Comparison of ENCODE assay signal across 18 cellular contexts in the genomic region with DNA sequence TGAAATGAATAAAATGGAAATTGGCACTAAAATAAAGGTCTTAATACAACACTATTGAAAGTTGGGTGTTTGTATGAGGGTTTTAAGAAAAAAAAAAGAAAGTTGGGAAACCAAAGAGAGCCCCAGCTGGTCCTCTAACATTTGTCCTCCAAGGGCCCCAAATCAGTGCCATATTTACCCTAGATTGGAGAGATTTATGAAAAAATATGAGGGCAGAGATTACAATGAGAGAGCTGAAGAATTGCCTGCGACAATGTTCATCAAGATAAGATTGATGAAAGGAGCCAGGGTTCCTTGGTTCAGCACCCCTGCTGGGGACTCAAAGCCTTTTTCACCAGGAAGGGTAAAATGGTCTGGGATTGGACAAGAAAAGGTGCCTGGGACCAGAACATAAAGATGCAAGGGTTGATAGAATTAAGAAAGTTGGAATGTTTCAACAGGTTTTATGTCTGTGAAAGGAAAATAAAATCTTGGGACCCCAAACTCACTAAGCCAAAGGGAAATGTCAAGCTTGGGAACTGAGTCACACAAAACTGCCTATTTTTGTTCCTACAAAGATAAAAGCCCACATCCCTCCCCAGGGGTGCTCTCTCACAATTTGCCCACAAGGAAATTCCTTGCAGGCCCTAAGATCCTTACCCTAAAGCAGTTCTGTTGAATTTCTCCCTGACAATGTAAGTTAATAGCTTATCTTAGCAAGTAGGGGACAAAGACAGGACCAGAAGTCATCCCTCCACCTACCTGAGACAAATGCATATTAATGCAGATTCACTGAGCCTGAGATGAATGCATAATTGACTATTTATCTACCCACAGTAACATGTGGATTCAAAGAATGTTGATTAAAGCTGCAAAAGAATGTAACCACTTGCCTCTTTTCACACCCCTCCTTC. TPM values are rescaled to one million over a fixed set of nuclear protein-coding genes. Genes with fewer than 3 reads are reported as not detected.
DNase-seq lines count a peak whose midpoint lies in the region; ATAC-seq and FAIRE-seq lines count a peak whose summit lies in the region.
"Had no signal": no experiment of that assay in that cellular context is flagged by ENCODE, and none has a peak within 500 bp of the region (broad histone marks: within the 10 kb centered on the region; RNA-seq: fewer than 3 reads in every experiment).

No MANE protein-coding gene starts in this region.

- H3K4me3 ChIP-seq in HUES6 (ENCODE audit: low read depth, low read length) (no peak overlapping the region), trophoblast cell (ENCODE audit: low read depth, low read length) (no peak overlapping the region)
- H3K4me3 ChIP-seq: SJCRH30 had no signal

- no CpG with 5 or more reads among the region's 1 CpG for WGBS in trophoblast cell (ENCODE audit: extremely low coverage, insufficient coverage, insufficient read length)

- H3K27ac ChIP-seq in HUES6 (ENCODE audit: low read depth, low read length) (peak overlapping the region; percentile 87), trophoblast cell (ENCODE audit: low read depth, low read length) (peak overlapping the region; percentile 57)
- H3K27ac ChIP-seq: C4-2B, SJCRH30 had no signal

- H2AK5ac ChIP-seq in trophoblast cell (ENCODE audit: low read length) = no peak overlapping the region

- ATAC-seq in GM21786 (IDR thresholded peaks at IDR 0.05; ENCODE audit: unreplicated experiment) = no peak

- H3K4me1 ChIP-seq in HUES6 (ENCODE audit: control insufficient read depth, insufficient read depth, low read length) = peaks cover 34% of the 10 kb centered on the region
- H3K4me1 ChIP-seq in trophoblast cell (ENCODE audit: control insufficient read depth in 1 of 2, insufficient read depth in 2 of 2, low read length in 2 of 2) = peaks cover 2 to 7% of the 10 kb centered on the region in 2 experiments
- H3K4me1 ChIP-seq: SJCRH30 had no signal

- H4K12ac ChIP-seq in trophoblast cell (ENCODE audit: low read depth, low read length) = no peak overlapping the region

- H2BK5ac ChIP-seq in trophoblast cell (ENCODE audit: low read depth, low read length, poor library complexity) = no peak overlapping the region

- H2AFZ ChIP-seq in trophoblast cell (ENCODE audit: insufficient read depth, low read length, poor library complexity) = no peak overlapping the region

- H3K36me3 ChIP-seq in HUES6 (ENCODE audit: control insufficient read depth, insufficient read depth, low read length) = no peaks in the 10 kb centered on the region
- no peaks in the 10 kb centered on the region for H3K36me3 ChIP-seq in trophoblast cell (ENCODE audit: control insufficient read depth in 1 of 2, insufficient read depth in 2 of 2, low read length in 2 of 2)
- H3K36me3 ChIP-seq: SJCRH30 had no signal

- FAIRE-seq in RCC 7860 (lab: Jason Lieb, UNC) = no peak
- FAIRE-seq: D721Med, GM12892 had no signal

- H3K79me2 ChIP-seq in trophoblast cell (ENCODE audit: control insufficient read depth, insufficient read depth, low read length, poor library complexity) = no peaks in the 10 kb centered on the region

- no peak overlapping the region for H4K8ac ChIP-seq in trophoblast cell (ENCODE audit: low read depth, low read length)

- H3K79me1 ChIP-seq in trophoblast cell (ENCODE audit: low read length) = peaks cover 7% of the 10 kb centered on the region

- peaks cover 36% of the 10 kb centered on the region for H3K9me3 ChIP-seq in HUES6 (ENCODE audit: control insufficient read depth, insufficient read depth, low read depth, low read length)
- H3K9me3 ChIP-seq in trophoblast cell (ENCODE audit: insufficient read depth, low read depth, low read length) = peaks cover 7% of the 10 kb centered on the region

- H3K23ac ChIP-seq in trophoblast cell (ENCODE audit: low read length) = no peak overlapping the region

- no peak overlapping the region for H3K4me2 ChIP-seq in trophoblast cell (ENCODE audit: low read length)

- no peak overlapping the region for H3K14ac ChIP-seq in trophoblast cell (ENCODE audit: low read length)

- H3K27me3 ChIP-seq in HUES6 (ENCODE audit: control insufficient read depth, insufficient read depth, low read length) (no peaks in the 10 kb centered on the region), trophoblast cell (ENCODE audit: insufficient read depth, low read length) (no peaks in the 10 kb centered on the region)
- H3K27me3 ChIP-seq: SJCRH30 had no signal

- H4K91ac ChIP-seq in trophoblast cell (ENCODE audit: low read depth, low read length) = no peak overlapping the region

- H3K9ac ChIP-seq in HUES6 (ENCODE audit: low read length) (peak overlapping the region; percentile 83), trophoblast cell (ENCODE audit: low read length) (no peak overlapping the region)

- no peak overlapping the region for H3K18ac ChIP-seq in trophoblast cell (ENCODE audit: low read length)

- DNase-seq in astrocyte of the hippocampus (ENCODE audit: low read depth, low spot score) (peak; percentile 32), iPS DF 19.7 (ENCODE audit: low read depth, low spot score) (peak; percentile 87), trophoblast cell (peak in 1 of 2 donors; percentile 4), GM19240 (ENCODE audit: insufficient read length, low spot score) (no peak), RCC 7860 (ENCODE audit: low spot score) (no peak)
- DNase-seq: ACHN, H7, NCI-H1417 treated with DMSO at 0.1 percent for 48 hours, NCI-H1930, NCI-H345, NCI-H524 treated with DMSO at 0.1 percent for 48 hours, PC-3, SJCRH30 had no signal

- H2BK12ac ChIP-seq in trophoblast cell (ENCODE audit: low read length) = no peak overlapping the region

- no peak overlapping the region for H2BK120ac ChIP-seq in trophoblast cell (ENCODE audit: insufficient read depth, low read length, poor library complexity)

- no peak overlapping the region for H3K4ac ChIP-seq in trophoblast cell (ENCODE audit: low read depth, low read length)

RNA-seq across cellular contexts. Expression of a gene that starts 26.8 kb away (rescaled TPM):
- polyA plus RNA-seq in trophoblast cell (2013) = 5.0 and 5.6 TPM in 2 replicates

RNA-seq across cellular contexts. Expression of a gene that starts 36.3 kb away (rescaled TPM):
- 17.4 and 20.0 TPM in 2 replicates for polyA plus RNA-seq in trophoblast cell (2013)

RNA-seq across cellular contexts. Expression of a gene that starts 38.2 kb away (rescaled TPM):
- polyA plus RNA-seq in trophoblast cell (2013) = 2.9 and 3.3 TPM in 2 replicates

RNA-seq across cellular contexts. Expression of a gene that starts 60.0 kb away (rescaled TPM):
- 26.7 and 27.3 TPM in 2 replicates for polyA plus RNA-seq in trophoblast cell (2013)

Comparison
In these comparisons a context has a peak if more than half of its experiments do, and no peak if none do; other contexts are left out.
1. DNase-seq: peak in astrocyte of the hippocampus (single experiment) and iPS DF 19.7 (single experiment); none in GM19240 (single experiment) and RCC 7860 (single experiment).